ENCODE assay signal across 16 cellular contexts in genomic region chr5:10453564-10453963, GRCh38. TPM values are rescaled to one million over a fixed set of nuclear protein-coding genes. Genes with fewer than 3 reads are reported as not detected.
DNase-seq lines count a peak whose midpoint lies in the region; ATAC-seq, FAIRE-seq and TF ChIP-seq lines count a peak whose summit lies in the region.
"Had no signal": no experiment of that assay in that cellular context is flagged by ENCODE, and none has a peak within 500 bp of the region (broad histone marks: within the 10 kb centered on the region; RNA-seq: fewer than 3 reads in every experiment).

No MANE protein-coding gene starts in this region.

- peak overlapping the region; percentile 64 for H3K4me3 Mint-ChIP-seq in HFFc6
- H3K4me3 Mint-ChIP-seq: activated CD8-positive, alpha-beta memory T cell treated with anti-CD3 and anti-CD28 coated beads, Interleukin-2, amount 10 ng/mL, durations not matched to agents 7 days and 5 days; immature natural killer cell; nephron progenitor cell had no signal

- H3K27ac Mint-ChIP-seq in HFFc6 = peak overlapping the region; percentile 92
- H3K27ac Mint-ChIP-seq: nephron progenitor cell had no signal

- peaks cover 68% of the 10 kb centered on the region for H3K4me1 Mint-ChIP-seq in HFFc6 (ENCODE audit: low read depth)

- 72 to 83% methylated on average over 8 of the region's 8 CpGs for WGBS in upper lobe of left lung, 2 donors

- H3K27ac ChIP-seq in upper lobe of left lung = peak overlapping the region in 1 of 4 donors; percentile 2
- H3K27ac ChIP-seq: KMS-11, Peyer's patch had no signal

- DNase-seq in HFFc6 (peak; percentile 61), RCC 7860 (ENCODE audit: low spot score) (peak; percentile 64), fibroblast of pulmonary artery (ENCODE audit: low read depth) (peak; percentile 45), upper lobe of left lung (no peak), NCI-H187 treated with DMSO at 0.1 percent for 48 hours (lab: John Stamatoyannopoulos, UW) (no peak), dermis blood vessel endothelial cell (no peak)
- DNase-seq: activated CD8-positive, alpha-beta memory T cell treated with anti-CD3 and anti-CD28 coated beads, Interleukin-2, amount 10 ng/mL, durations not matched to agents 7 days and 5 days; activated naive CD4-positive, alpha-beta T cell treated with anti-CD3 and anti-CD28 coated beads, Interleukin-2, amount 50 U/mL, for 16 hours; Caco-2; immature natural killer cell; NCI-H2107; nephron progenitor cell had no signal

- ATAC-seq in upper lobe of left lung (ENCODE audit: low FRiP score in 2 of 2) = peak; percentile 9 to 71
- no peak for ATAC-seq in activated CD4-positive, CD25-positive, alpha-beta regulatory T cell treated with anti-CD3 and anti-CD28 coated beads, Interleukin-2, amount 50 U/mL, for 24 hours

- peak; percentile 45 for FAIRE-seq in RCC 7860 (lab: Jason Lieb, UNC)

- no peaks in the 10 kb centered on the region for H3K36me3 ChIP-seq in upper lobe of left lung
- H3K36me3 ChIP-seq: Peyer's patch had no signal

- no peak for TF ChIP-seq EP300 in upper lobe of left lung (IDR thresholded peaks at IDR 0.05)

- H3K27me3 ChIP-seq in upper lobe of left lung = no peaks in the 10 kb centered on the region
- H3K27me3 ChIP-seq: Peyer's patch had no signal

- no peaks in the 10 kb centered on the region for H3K9me3 Mint-ChIP-seq in HFFc6
- H3K9me3 Mint-ChIP-seq: immature natural killer cell, nephron progenitor cell had no signal

- no peaks in the 10 kb centered on the region for H3K9me3 ChIP-seq in upper lobe of left lung
- H3K9me3 ChIP-seq: Caco-2, Peyer's patch had no signal

- TF ChIP-seq CTCF in HFFc6 (IDR thresholded peaks at IDR 0.05) (no peak), fibroblast of pulmonary artery (IDR thresholded peaks at IDR 0.05; ENCODE audit: low read length, missing control alignments) (no peak), upper lobe of left lung (IDR thresholded peaks at IDR 0.05) (no peak)

- H3K4me3 ChIP-seq in fibroblast of pulmonary artery (replicated peaks; ENCODE audit: low read depth, low read length) = no peak overlapping the region
- no peak overlapping the region for H3K4me3 ChIP-seq in upper lobe of left lung
- H3K4me3 ChIP-seq: Peyer's patch, skin epidermis had no signal

- H3K36me3 Mint-ChIP-seq in HFFc6 (ENCODE audit: low read depth) = no peaks in the 10 kb centered on the region
- H3K36me3 Mint-ChIP-seq: activated CD8-positive, alpha-beta memory T cell treated with anti-CD3 and anti-CD28 coated beads, Interleukin-2, amount 10 ng/mL, durations not matched to agents 7 days and 5 days had no signal

- peaks cover 20 to 35% (median 27%) of the 10 kb centered on the region in 4 donors for H3K4me1 ChIP-seq in upper lobe of left lung
- H3K4me1 ChIP-seq: Peyer's patch had no signal

- H3K27me3 Mint-ChIP-seq in HFFc6 (ENCODE audit: insufficient read depth) = peaks cover 3% of the 10 kb centered on the region
- H3K27me3 Mint-ChIP-seq: activated CD8-positive, alpha-beta memory T cell treated with anti-CD3 and anti-CD28 coated beads, Interleukin-2, amount 10 ng/mL, durations not matched to agents 7 days and 5 days had no signal

- no peak for TF ChIP-seq POLR2A in upper lobe of left lung (IDR thresholded peaks at IDR 0.05)

RNA-seq across cellular contexts. Expression of gene ROPN1L, which starts 11.9 kb away (rescaled TPM):
- under 1 TPM; 0.38 to 0.68 (median 0.47) TPM for total RNA-seq in HFFc6 (2021; fragmentation: NEBNext Ultra II Directional; extraction: Animal tissue kit (Norgen Biotek cat#: 25700))
- 10 to 100 TPM in 4 of 6 donors, 1 to 10 TPM in 1, under 1 TPM in 1; 0.89 to 70.3 (median 13.6) TPM for total RNA-seq in upper lobe of left lung
- total RNA-seq in dermis blood vessel endothelial cell = 0.68 and 2.9 TPM in 2 replicates

Comparison
In these comparisons a context has a peak if more than half of its experiments do, and no peak if none do; other contexts are left out.
1. DNase-seq: peak in HFFc6 (single experiment), RCC 7860 (single experiment) and fibroblast of pulmonary artery (single experiment); none in upper lobe of left lung (0 of 2), NCI-H187 treated with DMSO at 0.1 percent for 48 hours (single experiment) and dermis blood vessel endothelial cell (single experiment).
2. ATAC-seq: peak in upper lobe of left lung (2 of 2); none in activated CD4-positive, CD25-positive, alpha-beta regulatory T cell treated with anti-CD3 and anti-CD28 coated beads, Interleukin-2, amount 50 U/mL, for 24 hours (0 of 2).